ENCODE assay signal across 21 cellular contexts in genomic region chr6:106823732-106824351, GRCh38.
A peak's percentile ranks its signal among the peaks of the same experiment; 100 is the strongest.
DNase-seq lines count a peak whose midpoint lies in the region; ATAC-seq and TF ChIP-seq lines count a peak whose summit lies in the region.
"Had no signal": no experiment of that assay in that cellular context is flagged by ENCODE, and none has a peak within 500 bp of the region (broad histone marks: within the 10 kb centered on the region; RNA-seq: fewer than 3 reads in every experiment).

No MANE protein-coding gene starts in this region.

- H3K4me3 ChIP-seq in H7 (ENCODE audit: insufficient read depth, low read depth, low read length): no peak overlapping the region
- H3K4me3 ChIP-seq: breast epithelium, smooth muscle cell had no signal

- H3K27me3 Mint-ChIP-seq in WTC11 (ENCODE audit: low read depth): no peaks in the 10 kb centered on the region

- peaks cover 25% of the 10 kb centered on the region for H3K4me1 Mint-ChIP-seq in WTC11

- TF ChIP-seq POLR2A in erythroblast (IDR thresholded peaks at IDR 0.05; ENCODE audit: low read length): no peak

- peaks cover 7% of the 10 kb centered on the region for H3K36me3 Mint-ChIP-seq in WTC11

- DNase-seq in H7 (peak; percentile 79), WTC11 (ENCODE audit: low spot score) (peak; percentile 75), iPS-NIHi7 (ENCODE audit: extremely low spot score) (peak; percentile 85), renal cortical epithelial cell (ENCODE audit: low read depth) (peak; percentile 31), erythroblast (lab: John Stamatoyannopoulos, UW) (no peak), RKO (ENCODE audit: low spot score) (no peak)
- DNase-seq in stimulated activated CD4-positive, alpha-beta T cell treated with anti-CD3 and anti-CD28 coated beads, Interleukin-2, amount 100 ng/mL, for 48 hours: no peak
- DNase-seq: activated CD8-positive, alpha-beta T cell treated with anti-CD3 and anti-CD28 coated beads for 36 hours; activated T-cell treated with anti-CD3 and anti-CD28 coated beads, Interleukin-2, amount 50 U/mL, for 72 hours; COR-L47; Karpas-422; NCI-H1105 treated with DMSO at 0.1 percent for 48 hours; NCI-H2227 treated with DMSO at 0.1 percent for 48 hours; posterior cingulate gyrus; SIG-M5; WERI-Rb-1 had no signal

- no peaks in the 10 kb centered on the region for H3K36me3 ChIP-seq in H7 (replicated peaks; ENCODE audit: control insufficient read depth, insufficient read depth, low read length)
- H3K36me3 ChIP-seq: breast epithelium, WERI-Rb-1 had no signal

- no peak overlapping the region for H3K4me3 Mint-ChIP-seq in WTC11
- H3K4me3 Mint-ChIP-seq: activated CD8-positive, alpha-beta T cell treated with anti-CD3 and anti-CD28 coated beads for 36 hours; activated T-cell treated with anti-CD3 and anti-CD28 coated beads, Interleukin-2, amount 50 U/mL, for 72 hours; T-helper 1 cell treated with Interleukin-12 subunit alpha and Interleukin-12 subunit beta and Interleukin-4 antibody, amounts not matched to agents 30 μg/mL and 1 μg/mL, for 36 hours had no signal

- ATAC-seq in WTC11 (peak; percentile 99), HG03521 (IDR thresholded peaks at IDR 0.05; ENCODE audit: unreplicated experiment) (no peak)
- ATAC-seq: activated CD8-positive, alpha-beta T cell treated with anti-CD3 and anti-CD28 coated beads for 36 hours; activated T-cell treated with anti-CD3 and anti-CD28 coated beads, Interleukin-2, amount 50 U/mL, for 72 hours; left lobe of liver had no signal

- POLR2A ChIA-PET in WTC11 (lab: Charles Lee): interaction anchor here (1.1 kb wide), 1 partner anchor 10 kb away, joined by 6 read pairs; no protein-coding TSS in a partner anchor

- CTCF ChIA-PET in WTC11 (lab: Charles Lee): no interaction called here

- H3K9me3 Mint-ChIP-seq in WTC11: peaks cover 18% of the 10 kb centered on the region
- H3K9me3 Mint-ChIP-seq: activated CD8-positive, alpha-beta T cell treated with anti-CD3 and anti-CD28 coated beads for 36 hours; T-helper 1 cell treated with Interleukin-12 subunit alpha and Interleukin-12 subunit beta and Interleukin-4 antibody, amounts not matched to agents 30 μg/mL and 1 μg/mL, for 36 hours had no signal

- TF ChIP-seq CTCF in WTC11 (IDR thresholded peaks at IDR 0.05): no peak

- no peaks in the 10 kb centered on the region for H3K27me3 ChIP-seq in H7 (ENCODE audit: control insufficient read depth, insufficient read depth, low read length)
- H3K27me3 ChIP-seq: breast epithelium had no signal

- peak overlapping the region; percentile 97 for H3K27ac Mint-ChIP-seq in WTC11
- H3K27ac Mint-ChIP-seq: activated CD8-positive, alpha-beta T cell treated with anti-CD3 and anti-CD28 coated beads for 36 hours; activated T-cell treated with anti-CD3 and anti-CD28 coated beads, Interleukin-2, amount 50 U/mL, for 72 hours; T-helper 1 cell treated with Interleukin-12 subunit alpha and Interleukin-12 subunit beta and Interleukin-4 antibody, amounts not matched to agents 30 μg/mL and 1 μg/mL, for 36 hours had no signal

TF ChIP-seq in WTC11, 78 proteins besides CTCF, POLR2A, EP300 and RAD21 (continues in another document):
- peak; percentile 44; the same call in 1 of the 2 replicates for TF ChIP-seq MAX (CRISPR knock-in tag; IDR thresholded peaks at IDR 0.05)
- TF ChIP-seq SOX15 (CRISPR knock-in tag; IDR thresholded peaks at IDR 0.05): no peak
- TF ChIP-seq FOXK1 (CRISPR knock-in tag; IDR thresholded peaks at IDR 0.05): peak; percentile 63; the same call in 1 of the 2 replicates
- no peak for TF ChIP-seq CREM (CRISPR knock-in tag; IDR thresholded peaks at IDR 0.05)
- TF ChIP-seq NFE2L1 (CRISPR knock-in tag; IDR thresholded peaks at IDR 0.05): no peak
- TF ChIP-seq AFF4 (CRISPR knock-in tag; IDR thresholded peaks at IDR 0.05; ENCODE audit: borderline replicate concordance): no peak
- no peak for TF ChIP-seq CDX4 (CRISPR knock-in tag; IDR thresholded peaks at IDR 0.05; ENCODE audit: borderline replicate concordance)
- TF ChIP-seq JUN (CRISPR knock-in tag; IDR thresholded peaks at IDR 0.05): no peak
- TF ChIP-seq ZMAT4 (CRISPR knock-in tag; IDR thresholded peaks at IDR 0.05): no peak
- no peak for TF ChIP-seq JAZF1 (CRISPR knock-in tag; IDR thresholded peaks at IDR 0.05)
- TF ChIP-seq KAT7 (CRISPR knock-in tag; IDR thresholded peaks at IDR 0.05; ENCODE audit: borderline replicate concordance): no peak
- 0 out of 2 replicates have a peak, but pooled peaks have one; percentile 26 for TF ChIP-seq USF2 (CRISPR knock-in tag; IDR thresholded peaks at IDR 0.05)
- TF ChIP-seq ZNF121 (CRISPR knock-in tag; IDR thresholded peaks at IDR 0.05): no peak
- no peak for TF ChIP-seq ETV6 (CRISPR knock-in tag; IDR thresholded peaks at IDR 0.05)
- TF ChIP-seq TEAD1 (CRISPR knock-in tag; IDR thresholded peaks at IDR 0.05): peak; percentile 36; the same call in 1 of the 2 replicates
- no peak for TF ChIP-seq HMGA2 (CRISPR knock-in tag; IDR thresholded peaks at IDR 0.05)
- TF ChIP-seq ZNF512 (CRISPR knock-in tag; IDR thresholded peaks at IDR 0.05; ENCODE audit: borderline replicate concordance): no peak
- TF ChIP-seq IRF1 (CRISPR knock-in tag; IDR thresholded peaks at IDR 0.05): no peak
- no peak for TF ChIP-seq ELF4 (CRISPR knock-in tag; IDR thresholded peaks at IDR 0.05; ENCODE audit: low read depth)

Comparison
In these comparisons a context has a peak if more than half of its experiments do, and no peak if none do; other contexts are left out.
1. DNase-seq: peak in H7 (single experiment), WTC11 (single experiment), iPS-NIHi7 (single experiment) and renal cortical epithelial cell (single experiment); none in erythroblast (0 of 2), RKO (single experiment) and stimulated activated CD4-positive, alpha-beta T cell treated with anti-CD3 and anti-CD28 coated beads, Interleukin-2, amount 100 ng/mL, for 48 hours (0 of 2).